Comparison of ENCODE assay signal across 10 cellular contexts in the genomic region with DNA sequence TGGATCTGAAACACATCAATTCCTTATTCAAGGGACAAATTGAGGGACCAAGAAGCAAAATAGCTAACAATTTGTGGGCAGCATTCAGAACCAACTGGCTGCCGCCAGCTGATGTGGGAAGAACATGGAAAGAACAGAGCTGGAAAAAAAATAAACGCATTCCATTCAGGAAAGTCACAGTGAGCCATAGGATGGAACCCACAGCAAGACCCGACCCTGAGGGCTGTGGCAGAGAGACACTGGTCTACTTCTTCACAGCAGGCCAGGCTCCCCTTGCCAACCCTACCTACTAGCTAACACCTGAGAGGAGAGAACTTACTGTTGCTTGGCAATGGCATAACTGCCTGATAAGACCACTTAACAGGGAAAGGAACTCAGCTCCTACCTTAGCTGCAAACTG.
A peak's percentile ranks its signal among the peaks of the same experiment; 100 is the strongest.
DNase-seq lines count a peak whose midpoint lies in the region; ATAC-seq and TF ChIP-seq lines count a peak whose summit lies in the region.
"Had no signal": no experiment of that assay in that cellular context is flagged by ENCODE, and none has a peak within 500 bp of the region (broad histone marks: within the 10 kb centered on the region; RNA-seq: fewer than 3 reads in every experiment).

No MANE protein-coding gene starts in this region.

- peaks cover 35% of the 10 kb centered on the region for H3K4me1 ChIP-seq in body of pancreas
- H3K4me1 ChIP-seq in stomach = peaks cover 18 to 54% (median 28%) of the 10 kb centered on the region in 4 donors

- H3K27me3 ChIP-seq in body of pancreas = no peaks in the 10 kb centered on the region
- H3K27me3 ChIP-seq in stomach = no peaks in the 10 kb centered on the region

- H3K4me3 ChIP-seq in body of pancreas = no peak overlapping the region
- H3K4me3 ChIP-seq in stomach = no peak overlapping the region
- H3K4me3 ChIP-seq: coronary artery had no signal

- peak overlapping the region in 2 of 4 donors; percentile 2 to 8 for H3K27ac ChIP-seq in body of pancreas
- H3K27ac ChIP-seq in stomach = peak overlapping the region in 1 of 5 donors; percentile 4

- no peaks in the 10 kb centered on the region for H3K9me3 ChIP-seq in body of pancreas
- no peaks in the 10 kb centered on the region for H3K9me3 ChIP-seq in stomach

- TF ChIP-seq POLR2A in body of pancreas (IDR thresholded peaks at IDR 0.05) (no peak), stomach (IDR thresholded peaks at IDR 0.05) (no peak)

- TF ChIP-seq CTCF in body of pancreas (IDR thresholded peaks at IDR 0.05) = no peak
- no peak for TF ChIP-seq CTCF in stomach (IDR thresholded peaks at IDR 0.05)

- WGBS in body of pancreas, 2 donors = 52 to 54% methylated on average over 3 of the region's 3 CpGs
- WGBS in stomach, 5 donors = 40 to 58% (median 48%) methylated on average over 3 of the region's 3 CpGs

- DNase-seq in left ventricle myocardium superior (no peak), Right ventricle myocardium superior (no peak), body of pancreas (peak in 2 of 4 donors; percentile 16 to 32), kidney tubule cell (ENCODE audit: low spot score) (peak; percentile 78), stomach (no peak), globus pallidus (ENCODE audit: low spot score) (no peak)
- DNase-seq: NCI-H2227 treated with DMSO at 0.1 percent for 48 hours had no signal

- no peaks in the 10 kb centered on the region for H3K36me3 ChIP-seq in body of pancreas (replicated peaks in 1 of 2; ENCODE audit: insufficient read depth in 1 of 2, low read depth in 2 of 2)
- H3K36me3 ChIP-seq in stomach = peaks cover 0 to 4% (median 3%) of the 10 kb centered on the region in 4 donors

- no peak for TF ChIP-seq EP300 in stomach (IDR thresholded peaks at IDR 0.05)

- intact Hi-C loops in left ventricle myocardium superior (cut with micrococcal nuclease) = no loop called here
- intact Hi-C loops in Right ventricle myocardium superior (cut with DNase I) = no loop called here
- intact Hi-C loops in body of pancreas (cut with DNase I) = no loop called here
- intact Hi-C loops in stomach (cut with DNase I; ENCODE audit: low total_unique reads) = no loop called here

- peak; percentile 36 for ATAC-seq in left ventricle myocardium superior
- no peak for ATAC-seq in Right ventricle myocardium superior (ENCODE audit: poor library complexity)
- ATAC-seq in body of pancreas = peak; percentile 24
- no peak for ATAC-seq in GM18909 (IDR thresholded peaks at IDR 0.05; ENCODE audit: poor library complexity, unreplicated experiment)
- ATAC-seq in HG03097 (IDR thresholded peaks at IDR 0.05; ENCODE audit: low FRiP score, unreplicated experiment) = no peak

Comparison
In these comparisons a context has a peak if more than half of its experiments do, and no peak if none do; other contexts are left out.
1. ATAC-seq: peak in left ventricle myocardium superior (single experiment) and body of pancreas (single experiment); none in Right ventricle myocardium superior (single experiment), GM18909 (single experiment) and HG03097 (single experiment).